Comparison of ENCODE assay signal across 23 cellular contexts in genomic region chr3:51375136-51375535, GRCh38. TPM values are rescaled to one million over a fixed set of nuclear protein-coding genes. Genes with fewer than 3 reads are reported as not detected.
DNase-seq lines count a peak whose midpoint lies in the region; ATAC-seq and TF ChIP-seq lines count a peak whose summit lies in the region.
"Had no signal": no experiment of that assay in that cellular context is flagged by ENCODE, and none has a peak within 500 bp of the region (broad histone marks: within the 10 kb centered on the region; RNA-seq: fewer than 3 reads in every experiment).

No MANE protein-coding gene starts in this region.

- H3K4me2 ChIP-seq in osteoblast (ENCODE audit: insufficient read depth, low read length), result no peak overlapping the region
- H3K4me2 ChIP-seq: A549; BLaER1 treated with 17β-estradiol and CSF1 and Interleukin-3, amounts not matched to agents 10 nM and 100 nM had no signal

- in situ Hi-C loops in G401 (cut with HindIII; ENCODE audit: low sequenced_read_pairs), result loop anchor here (25.0 kb wide), 1 partner anchor 763 kb away; the partner anchor contains the start of genes CISH and MAPKAPK3

- ATAC-seq in GM21717 (IDR thresholded peaks at IDR 0.05; ENCODE audit: unreplicated experiment), result no peak
- no peak for ATAC-seq in GM21423 (IDR thresholded peaks at IDR 0.05; ENCODE audit: unreplicated experiment)
- ATAC-seq: A549 had no signal

- H3K4me3 ChIP-seq in osteoblast (ENCODE audit: insufficient read depth, low read length), result no peak overlapping the region
- H3K4me3 ChIP-seq: A549; BLaER1 treated with 17β-estradiol and CSF1 and Interleukin-3, amounts not matched to agents 10 nM and 100 nM; GM23248 had no signal

- H3K27ac ChIP-seq in osteoblast (ENCODE audit: low read depth, low read length), result no peak overlapping the region
- H3K27ac ChIP-seq: 22Rv1; A549; BLaER1 treated with 17β-estradiol and CSF1 and Interleukin-3, amounts not matched to agents 10 nM and 100 nM; GM23248 had no signal

- no peaks in the 10 kb centered on the region for H3K36me3 ChIP-seq in osteoblast (ENCODE audit: insufficient read depth, low read length)
- H3K36me3 ChIP-seq: BE2C; BLaER1 treated with 17β-estradiol and CSF1 and Interleukin-3, amounts not matched to agents 10 nM and 100 nM had no signal

- no peaks in the 10 kb centered on the region for H3K9me3 ChIP-seq in osteoblast (ENCODE audit: low read depth, low read length)
- H3K9me3 ChIP-seq: A549; BE2C; BLaER1 treated with 17β-estradiol and CSF1 and Interleukin-3, amounts not matched to agents 10 nM and 100 nM had no signal

- no peaks in the 10 kb centered on the region for H3K79me2 ChIP-seq in osteoblast (ENCODE audit: insufficient read depth, low read length)

- no peaks in the 10 kb centered on the region for H3K27me3 ChIP-seq in osteoblast (ENCODE audit: insufficient read depth, low read length)
- H3K27me3 ChIP-seq: BE2C; BLaER1 treated with 17β-estradiol and CSF1 and Interleukin-3, amounts not matched to agents 10 nM and 100 nM had no signal

- no peaks in the 10 kb centered on the region for H3K4me1 ChIP-seq in osteoblast (ENCODE audit: insufficient read depth, low read length)
- H3K4me1 ChIP-seq: A549, BE2C had no signal

- no peak for TF ChIP-seq CTCF in osteoblast (IDR thresholded peaks at IDR 0.05; ENCODE audit: extremely low read depth, low read depth, low read length)

- no peak overlapping the region for H2AFZ ChIP-seq in osteoblast (ENCODE audit: low read length)
- H2AFZ ChIP-seq: GM23248 had no signal

- no peaks in the 10 kb centered on the region for H4K20me1 ChIP-seq in osteoblast (ENCODE audit: insufficient read depth, low read length)
- H4K20me1 ChIP-seq: BLaER1 treated with 17β-estradiol and CSF1 and Interleukin-3, amounts not matched to agents 10 nM and 100 nM had no signal

- DNase-seq in activated CD4-positive, CD25-positive, alpha-beta regulatory T cell treated with anti-CD3 and anti-CD28 coated beads, Interleukin-2, amount 50 U/mL, for 72 hours, result peak; percentile 16
- DNase-seq in activated CD4-positive, CD25-positive, alpha-beta regulatory T cell (lab: John Stamatoyannopoulos, UW), result no peak
- peak; percentile 64 for DNase-seq in G401 (ENCODE audit: low spot score)
- peak; percentile 60 for DNase-seq in cerebellum (ENCODE audit: low spot score)
- DNase-seq in osteoblast (ENCODE audit: insufficient read length, low spot score, missing footprints), result peak; percentile 52
- DNase-seq in stimulated activated CD4-positive, alpha-beta T cell treated with anti-CD3 and anti-CD28 coated beads, Interleukin-4, amount 100 ng/mL, for 4 hours, result no peak
- DNase-seq: ACHN; AML-193; BE2C; CD4-positive, alpha-beta T cell; CD8-positive, alpha-beta memory T cell; DMS 273 treated with DMSO at 0.1 percent for 48 hours; DMS79; EL; GF-D8; GM23248; H7; HCEC 1CT had no signal

RNA-seq across cellular contexts. Expression of gene MANF, which starts 10.0 kb away (rescaled TPM):
- 112 and 162 TPM in 2 replicates for total RNA-seq in G401 (2014; rRNA removed; shearing (Covaris generic))
- 19.3 TPM for total RNA-seq in cerebellum
- 37.3 and 40.4 TPM in 2 replicates for total RNA-seq in osteoblast

RNA-seq across cellular contexts. Expression of gene RBM15B, which starts 15.9 kb away (rescaled TPM):
- 48.4 and 52.6 TPM in 2 replicates for total RNA-seq in G401 (2014; rRNA removed; shearing (Covaris generic))
- total RNA-seq in cerebellum (30.5 TPM), osteoblast (42.4 and 48.9 TPM in 2 replicates)

Comparison
In these comparisons a context has a peak if more than half of its experiments do, and no peak if none do; other contexts are left out.
1. DNase-seq: peak in activated CD4-positive, CD25-positive, alpha-beta regulatory T cell treated with anti-CD3 and anti-CD28 coated beads, Interleukin-2, amount 50 U/mL, for 72 hours (single experiment), G401 (single experiment), cerebellum (single experiment) and osteoblast (single experiment); none in activated CD4-positive, CD25-positive, alpha-beta regulatory T cell (0 of 4) and stimulated activated CD4-positive, alpha-beta T cell treated with anti-CD3 and anti-CD28 coated beads, Interleukin-4, amount 100 ng/mL, for 4 hours (0 of 2).